In genomic region chr19:56105090-56105701, GRCh38 we compare ENCODE assay signal across 8 cellular contexts. TPM values are rescaled to one million over a fixed set of nuclear protein-coding genes. Genes with fewer than 3 reads are reported as not detected.
DNase-seq lines count a peak whose midpoint lies in the region; ATAC-seq and TF ChIP-seq lines count a peak whose summit lies in the region.

No MANE protein-coding gene starts in this region.

- no peak overlapping the region for H2AFZ ChIP-seq in fibroblast of lung (ENCODE audit: low read length)

- H3K27ac ChIP-seq in fibroblast of lung (ENCODE audit: insufficient read depth, low read length) (peak overlapping the region; percentile 32), muscle layer of duodenum (ENCODE audit: low read length) (no peak overlapping the region), stomach smooth muscle (ENCODE audit: low read length) (peak overlapping the region; percentile 74)

- peaks cover 6% of the 10 kb centered on the region for H3K36me3 ChIP-seq in fibroblast of lung (ENCODE audit: control insufficient read depth, insufficient read depth, low read length)
- peaks cover 0 to 9% of the 10 kb centered on the region in 2 donors for H3K36me3 ChIP-seq in muscle layer of duodenum (ENCODE audit: control insufficient read depth in 1 of 2, insufficient read depth in 2 of 2, low read length in 2 of 2)
- peaks cover 6% of the 10 kb centered on the region in 2 donors for H3K36me3 ChIP-seq in stomach smooth muscle (ENCODE audit: control insufficient read depth in 2 of 2, insufficient read depth in 2 of 2, low read length in 2 of 2)

- peaks cover 26% of the 10 kb centered on the region for H3K4me1 Mint-ChIP-seq in activated T-cell treated with anti-CD3 and anti-CD28 coated beads, Interleukin-2, amount 50 U/mL, for 4 hours (ENCODE audit: low read depth)

- H3K9ac ChIP-seq in fibroblast of lung (ENCODE audit: insufficient read depth, low read length) (no peak overlapping the region), stomach smooth muscle (ENCODE audit: low read length in 2 of 2) (peak overlapping the region; percentile 36 to 55)

- H3K36me3 Mint-ChIP-seq in activated T-cell treated with anti-CD3 and anti-CD28 coated beads, Interleukin-2, amount 50 U/mL, for 4 hours (ENCODE audit: insufficient read depth) = peaks cover 14% of the 10 kb centered on the region

- peaks cover 8% of the 10 kb centered on the region for H3K4me1 ChIP-seq in fibroblast of lung (ENCODE audit: control insufficient read depth, extremely low read depth, insufficient read depth, low read length)
- H3K4me1 ChIP-seq in muscle layer of duodenum (ENCODE audit: control insufficient read depth in 1 of 2, insufficient read depth in 2 of 2, low read length in 2 of 2) = peaks cover 6 to 51% of the 10 kb centered on the region in 2 donors
- peaks cover 47% of the 10 kb centered on the region for H3K4me1 ChIP-seq in stomach smooth muscle (ENCODE audit: control insufficient read depth, insufficient read depth, low read length)

- no peaks in the 10 kb centered on the region for H4K20me1 ChIP-seq in fibroblast of lung (ENCODE audit: control insufficient read depth, extremely low read depth, insufficient read depth, low read length)

- ATAC-seq in activated T-cell treated with anti-CD3 and anti-CD28 coated beads, Interleukin-2, amount 50 U/mL, for 4 hours = peak; percentile 73 to 76

- TF ChIP-seq CTCF in GM12865 (IDR thresholded peaks at IDR 0.05; ENCODE audit: insufficient read depth, low read depth, low read length, missing control alignments) (peak; percentile 28), fibroblast of lung (conservative IDR thresholded peaks at IDR 0.05 in 1 of 2, IDR thresholded peaks at IDR 0.05 in 1 of 2; ENCODE audit: low read depth in 1 of 2, low read length in 2 of 2) (peak; percentile 62 to 66)

- no peaks in the 10 kb centered on the region for H3K27me3 ChIP-seq in fibroblast of lung (ENCODE audit: control insufficient read depth, insufficient read depth, low read length)
- H3K27me3 ChIP-seq in muscle layer of duodenum (ENCODE audit: low read depth, low read length) = no peaks in the 10 kb centered on the region
- H3K27me3 ChIP-seq in stomach smooth muscle (ENCODE audit: control insufficient read depth in 1 of 2, insufficient read depth in 2 of 2, low read length in 2 of 2) = no peaks in the 10 kb centered on the region

- no peak overlapping the region for H3K4me3 Mint-ChIP-seq in activated T-cell treated with anti-CD3 and anti-CD28 coated beads, Interleukin-2, amount 50 U/mL, for 4 hours

- no peak overlapping the region for H3K4me3 ChIP-seq in GM12865 (ENCODE audit: low read depth, low read length)
- H3K4me3 ChIP-seq in fibroblast of lung (replicated peaks in 1 of 4; ENCODE audit: control extremely low read depth in 1 of 4, insufficient read depth in 1 of 4, low read depth in 3 of 4, low read length in 4 of 4) = peak overlapping the region in 1 of 4 experiments; percentile 16
- H3K4me3 ChIP-seq in muscle layer of duodenum (ENCODE audit: low read depth in 1 of 2, low read length in 2 of 2) = peak overlapping the region; percentile 21 to 30
- H3K4me3 ChIP-seq in stomach smooth muscle (ENCODE audit: low read length in 2 of 2) = peak overlapping the region; percentile 49 to 64

- H3K4me2 ChIP-seq in fibroblast of lung (ENCODE audit: extremely low read depth, insufficient read depth, low read length) = peak overlapping the region; percentile 7

- H3K27me3 Mint-ChIP-seq in activated T-cell treated with anti-CD3 and anti-CD28 coated beads, Interleukin-2, amount 50 U/mL, for 4 hours (ENCODE audit: low read depth) = no peaks in the 10 kb centered on the region

- no peak for DNase-seq in GM12865 (ENCODE audit: low read depth)
- peak; percentile 81 for DNase-seq in NCI-H2196 treated with DMSO at 0.1 percent for 48 hours (lab: John Stamatoyannopoulos, UW; ENCODE audit: unreplicated experiment)
- peak; percentile 46 for DNase-seq in activated T-cell treated with anti-CD3 and anti-CD28 coated beads, Interleukin-2, amount 50 U/mL, for 4 hours
- peak; percentile 48 to 85 for DNase-seq in fibroblast of lung (ENCODE audit: low read depth in 2 of 2)
- DNase-seq in NCI-H446 treated with DMSO at 0.1 percent for 48 hours (lab: John Stamatoyannopoulos, UW) = no peak
- no peak for DNase-seq in amniotic stem cell (lab: John Stamatoyannopoulos, UW)

- H3K9me3 ChIP-seq in fibroblast of lung (ENCODE audit: control insufficient read depth, insufficient read depth, low read depth, low read length) (no peaks in the 10 kb centered on the region), muscle layer of duodenum (ENCODE audit: control insufficient read depth in 1 of 2, low read length in 2 of 2) (no peaks in the 10 kb centered on the region), stomach smooth muscle (ENCODE audit: control insufficient read depth in 2 of 2, low read length in 2 of 2) (no peaks in the 10 kb centered on the region)

- no peaks in the 10 kb centered on the region for H3K9me3 Mint-ChIP-seq in activated T-cell treated with anti-CD3 and anti-CD28 coated beads, Interleukin-2, amount 50 U/mL, for 4 hours

- H3K79me2 ChIP-seq in fibroblast of lung (ENCODE audit: control insufficient read depth, insufficient read depth, low read length) = peaks cover 65% of the 10 kb centered on the region

RNA-seq across cellular contexts. Expression of gene ZNF787, which starts 15.9 kb away (rescaled TPM):
- 10 to 100 TPM; 41.5 to 45.8 (median 42.2) TPM for total RNA-seq in activated T-cell treated with anti-CD3 and anti-CD28 coated beads, Interleukin-2, amount 50 U/mL, for 4 hours
- total RNA-seq in fibroblast of lung = 28.7 and 28.8 TPM in 2 replicates
- polyA plus RNA-seq in fibroblast of lung = 2.6 and 2.9 TPM in 2 replicates
- polyA plus RNA-seq in fibroblast of lung (2012) = 15.4 and 22.8 TPM in 2 replicates
- polyA minus RNA-seq in fibroblast of lung (ENCODE audit: low replicate concordance) = 4.1 and 10.7 TPM in 2 replicates

RNA-seq across cellular contexts. Expression of gene ZNF444, which starts 35.9 kb away (rescaled TPM):
- total RNA-seq in activated T-cell treated with anti-CD3 and anti-CD28 coated beads, Interleukin-2, amount 50 U/mL, for 4 hours = 10 to 100 TPM; 42.0 to 45.5 (median 44.9) TPM
- 12.3 and 17.5 TPM in 2 replicates for total RNA-seq in fibroblast of lung
- 6.4 and 7.4 TPM in 2 replicates for polyA plus RNA-seq in fibroblast of lung
- 12.6 and 16.1 TPM in 2 replicates for polyA plus RNA-seq in fibroblast of lung (2012)
- 9.9 and 11.8 TPM in 2 replicates for polyA minus RNA-seq in fibroblast of lung (ENCODE audit: low replicate concordance)

Comparison
In these comparisons a context has a peak if more than half of its experiments do, and no peak if none do; other contexts are left out.
1. DNase-seq: peak in NCI-H2196 treated with DMSO at 0.1 percent for 48 hours (single experiment), activated T-cell treated with anti-CD3 and anti-CD28 coated beads, Interleukin-2, amount 50 U/mL, for 4 hours (single experiment) and fibroblast of lung (2 of 2); none in GM12865 (single experiment), NCI-H446 treated with DMSO at 0.1 percent for 48 hours (single experiment) and amniotic stem cell (single experiment).